23 cellular contexts compared by ENCODE assay signal in the genomic region with DNA sequence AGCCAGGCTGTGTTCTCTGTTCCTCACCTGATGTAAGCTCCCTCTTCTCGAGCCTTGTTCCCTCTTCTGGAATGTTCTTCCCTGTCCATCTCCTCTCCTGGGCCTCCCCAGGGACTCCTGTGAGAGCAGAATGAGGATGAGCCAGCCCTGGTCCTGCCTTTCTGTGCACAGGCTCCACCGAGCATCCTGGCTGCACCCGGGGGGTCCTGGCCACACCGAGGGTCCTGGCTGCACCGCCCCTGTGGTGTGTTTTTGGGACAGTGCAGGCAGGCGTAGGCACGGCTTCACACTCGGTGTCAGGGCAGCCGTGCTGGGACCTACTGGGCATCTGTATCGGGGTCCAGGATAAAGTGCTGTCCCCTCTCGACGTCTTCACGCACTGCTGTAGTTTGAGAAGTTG. TPM values are rescaled to one million over a fixed set of nuclear protein-coding genes. Genes with fewer than 3 reads are reported as not detected.
"Had no signal": no experiment of that assay in that cellular context is flagged by ENCODE, and none has a peak within 500 bp of the region (broad histone marks: within the 10 kb centered on the region; RNA-seq: fewer than 3 reads in every experiment).

No MANE protein-coding gene starts in this region.

- H3K4me3 Mint-ChIP-seq: activated T-cell treated with anti-CD3 and anti-CD28 coated beads, Interleukin-2, amount 50 U/mL, for 72 hours; brain; dendritic cell treated with granulocyte-macrophage colony-stimulating factor and Interleukin-4, amounts not matched to agents 40 ng/mL and 50 ng/mL, for 4 days; neural progenitor cell had no signal

- H3K4me2 ChIP-seq: neural progenitor cell, smooth muscle cell had no signal

- ATAC-seq: activated T-cell treated with anti-CD3 and anti-CD28 coated beads, Interleukin-2, amount 50 U/mL, for 72 hours; foreskin keratinocyte; stimulated activated naive CD8-positive, alpha-beta T cell treated with anti-CD3 and anti-CD28 coated beads, Interleukin-15, Interleukin-2, amounts not matched to agents 100 U/mL and 50 U/mL, for 24 hours had no signal

- H3K27ac ChIP-seq: foreskin keratinocyte, neural progenitor cell, sigmoid colon, VCaP had no signal

- H3K36me3 ChIP-seq: neural progenitor cell had no signal

- H3K27me3 ChIP-seq: foreskin keratinocyte, neural progenitor cell, sigmoid colon had no signal

- H3K9me3 Mint-ChIP-seq: activated T-cell treated with anti-CD3 and anti-CD28 coated beads, Interleukin-2, amount 50 U/mL, for 72 hours; dendritic cell treated with granulocyte-macrophage colony-stimulating factor and Interleukin-4, amounts not matched to agents 40 ng/mL and 50 ng/mL, for 4 days had no signal

- H3K4me1 ChIP-seq: neural progenitor cell, sigmoid colon had no signal

- DNase-seq: activated CD4-positive, CD25-positive, alpha-beta regulatory T cell treated with anti-CD3 and anti-CD28 coated beads, Interleukin-2, amount 50 U/mL, for 72 hours; activated CD8-positive, alpha-beta memory T cell treated with anti-CD3 and anti-CD28 coated beads, Interleukin-2, amount 50 U/mL, for 48 hours; activated effector memory CD4-positive, alpha-beta T cell treated with anti-CD3 and anti-CD28 coated beads, Interleukin-2, amount 50 U/mL, for 16 hours; activated naive CD4-positive, alpha-beta T cell treated with anti-CD3 and anti-CD28 coated beads, Interleukin-2, amount 50 U/mL, for 16 hours; activated T-cell treated with anti-CD3 and anti-CD28 coated beads, Interleukin-2, amount 50 U/mL, for 72 hours; aorta; effector CD4-positive, alpha-beta T cell; foreskin keratinocyte; left ventricle myocardium inferior; midbrain; retina; sigmoid colon; stimulated activated CD4-positive, alpha-beta T cell treated with anti-CD3 and anti-CD28 coated beads, Interleukin-2, amount 100 ng/mL, for 48 hours; stimulated activated CD8-positive, alpha-beta memory T cell treated with anti-CD3 and anti-CD28 coated beads, Interleukin-4, amount 100 ng/mL, for 48 hours; stimulated activated naive CD8-positive, alpha-beta T cell treated with anti-CD3 and anti-CD28 coated beads, Interleukin-15, Interleukin-2, amounts not matched to agents 100 U/mL and 50 U/mL, for 24 hours; SW 1271 had no signal

- H3K4me1 Mint-ChIP-seq: brain, neural progenitor cell had no signal

- H3K27ac Mint-ChIP-seq: activated T-cell treated with anti-CD3 and anti-CD28 coated beads, Interleukin-2, amount 50 U/mL, for 72 hours; brain; dendritic cell treated with granulocyte-macrophage colony-stimulating factor and Interleukin-4, amounts not matched to agents 40 ng/mL and 50 ng/mL, for 4 days; neural progenitor cell had no signal

- H3K27me3 Mint-ChIP-seq: brain; dendritic cell treated with granulocyte-macrophage colony-stimulating factor and Interleukin-4, amounts not matched to agents 40 ng/mL and 50 ng/mL, for 4 days had no signal

- H3K9ac ChIP-seq: neural progenitor cell had no signal

- H3K9me3 ChIP-seq: left ventricle myocardium inferior, sigmoid colon had no signal

- H2AFZ ChIP-seq: neural progenitor cell had no signal

- H3K4me3 ChIP-seq: left ventricle myocardium inferior, neural progenitor cell, sigmoid colon, smooth muscle cell had no signal

RNA-seq across cellular contexts. Expression of gene C8G, which starts 18.3 kb away (rescaled TPM):
- total RNA-seq: sigmoid colon, smooth muscle cell had no signal

RNA-seq across cellular contexts. Expression of gene LCN12, which starts 25.3 kb away (rescaled TPM):
- total RNA-seq: foreskin keratinocyte, smooth muscle cell, subcutaneous adipose tissue had no signal
- polyA plus RNA-seq: smooth muscle cell had no signal

RNA-seq across cellular contexts. Expression of gene PTGDS, which starts 50.6 kb away (rescaled TPM):
- total RNA-seq: activated CD8-positive, alpha-beta memory T cell treated with anti-CD3 and anti-CD28 coated beads for 36 hours; activated T-cell treated with anti-CD3 and anti-CD28 coated beads, Interleukin-2, amount 50 U/mL, for 72 hours; foreskin keratinocyte had no signal
- polyA plus RNA-seq: foreskin keratinocyte had no signal
